8 cellular contexts compared by ENCODE assay signal in genomic region chr7:87344446-87344845, GRCh38. TPM values are rescaled to one million over a fixed set of nuclear protein-coding genes. Genes with fewer than 3 reads are reported as not detected.
DNase-seq lines count a peak whose midpoint lies in the region; ATAC-seq, FAIRE-seq and TF ChIP-seq lines count a peak whose summit lies in the region.

No MANE protein-coding gene starts in this region.

- H3K27me3 ChIP-seq in Peyer's patch, result no peaks in the 10 kb centered on the region
- no peaks in the 10 kb centered on the region for H3K27me3 ChIP-seq in endothelial cell of umbilical vein (ENCODE audit: control insufficient read depth in 2 of 2, insufficient read depth in 2 of 2, low read length in 2 of 2)
- no peaks in the 10 kb centered on the region for H3K27me3 ChIP-seq in prostate gland (replicated peaks; ENCODE audit: insufficient read depth)

- peak; percentile 63 for FAIRE-seq in endothelial cell of umbilical vein (lab: Jason Lieb, UNC)

- WGBS in prostate gland, result 3% methylated on average over 2 of the region's 2 CpGs

- H2AFZ ChIP-seq in endothelial cell of umbilical vein (ENCODE audit: low read depth, low read length), result peak overlapping the region; percentile 95

- POLR2A ChIA-PET in endothelial cell of umbilical vein (lab: Charles Lee), result no interaction called here

- H3K27ac ChIP-seq in Peyer's patch, result peak overlapping the region; percentile 83 to 96 (median 90)
- peak overlapping the region; percentile 4 for H3K27ac ChIP-seq in endothelial cell of umbilical vein (ENCODE audit: insufficient read depth, low read depth, low read length)
- peak overlapping the region; percentile 86 to 88 for H3K27ac ChIP-seq in prostate gland

- peak overlapping the region; percentile 47 for H3K9ac ChIP-seq in endothelial cell of umbilical vein (replicated peaks; ENCODE audit: extremely low read depth, insufficient read depth, low read length)

- H3K79me2 ChIP-seq in endothelial cell of umbilical vein (ENCODE audit: control insufficient read depth, insufficient read depth, low read length), result no peaks in the 10 kb centered on the region

- DNase-seq in ELR (ENCODE audit: low read depth) (peak; percentile 17), Peyer's patch (no peak), endothelial cell of umbilical vein (ENCODE audit: low read depth, low spot score) (peak; percentile 51), prostate gland (ENCODE audit: low spot score) (peak; percentile 24), SIG-M5 (lab: John Stamatoyannopoulos, UW) (no peak), posterior vena cava (ENCODE audit: low spot score) (no peak)
- DNase-seq in effector CD4-positive, alpha-beta T cell, result no peak

- no peaks in the 10 kb centered on the region for H3K9me1 ChIP-seq in endothelial cell of umbilical vein (replicated peaks; ENCODE audit: control insufficient read depth, extremely low read depth, insufficient read depth, low read length)

- intact Hi-C loops in endothelial cell of umbilical vein (cut with micrococcal nuclease), result loop anchor here (10.0 kb wide), 2 partner anchors 190 to 540 kb away; partner anchors contain the start of gene DMTF1
- intact Hi-C loops in prostate gland (cut with DNase I), result loop anchor here (10.0 kb wide), 1 partner anchor 530 kb away; the partner anchor contains the start of genes DBF4 and SLC25A40
- intact Hi-C loops in posterior vena cava (cut with DNase I), result no loop called here

- peak overlapping the region in 3 of 4 donors; percentile 74 to 89 (median 82) for H3K4me3 ChIP-seq in Peyer's patch
- peak overlapping the region; percentile 49 to 75 (median 67) for H3K4me3 ChIP-seq in endothelial cell of umbilical vein (replicated peaks in 1 of 3; ENCODE audit: insufficient read depth in 1 of 3, low read depth in 1 of 3, low read length in 3 of 3)
- H3K4me3 ChIP-seq in prostate gland, result peak overlapping the region; percentile 46 to 64

- peaks cover 0 to 19% (median 0%) of the 10 kb centered on the region in 3 donors for H3K36me3 ChIP-seq in Peyer's patch
- no peaks in the 10 kb centered on the region for H3K36me3 ChIP-seq in endothelial cell of umbilical vein (ENCODE audit: control insufficient read depth in 2 of 2, extremely low read depth in 1 of 2, insufficient read depth in 2 of 2, low read length in 2 of 2)
- H3K36me3 ChIP-seq in prostate gland, result no peaks in the 10 kb centered on the region

- peaks cover 0 to 29% (median 3%) of the 10 kb centered on the region in 4 donors for H3K4me1 ChIP-seq in Peyer's patch
- peaks cover 6% of the 10 kb centered on the region for H3K4me1 ChIP-seq in endothelial cell of umbilical vein (ENCODE audit: control insufficient read depth, extremely low read depth, insufficient read depth, low read length)
- H3K4me1 ChIP-seq in prostate gland (replicated peaks), result peaks cover 6% of the 10 kb centered on the region

- no peak for ATAC-seq in GM19395 (IDR thresholded peaks at IDR 0.05; ENCODE audit: unreplicated experiment)

- dilution Hi-C loops in endothelial cell of umbilical vein (cut with MboI; ENCODE audit: extremely low pct_ligation_motif_present, low sequenced_read_pairs), result no loop called here

- CTCF ChIA-PET in endothelial cell of umbilical vein (lab: Charles Lee), result interaction anchor here (0.9 to 1.6 kb wide), 3 partner anchors 25 to 72 kb away, joined by 3 to 15 read pairs (median 4); no protein-coding TSS in a partner anchor

- BruUV-seq in endothelial cell of umbilical vein (replicated peaks; lab: Mats Ljungman, UMichigan), result no TSS peak

- H3K9me3 ChIP-seq in Peyer's patch (no peaks in the 10 kb centered on the region), endothelial cell of umbilical vein (replicated peaks; ENCODE audit: control insufficient read depth, insufficient read depth, low read length) (no peaks in the 10 kb centered on the region), prostate gland (no peaks in the 10 kb centered on the region)

- TF ChIP-seq CTCF in Peyer's patch (IDR thresholded peaks at IDR 0.05) (no peak), endothelial cell of umbilical vein (IDR thresholded peaks at IDR 0.05; ENCODE audit: extremely low read depth in 1 of 2, insufficient read depth in 1 of 2, low read depth in 1 of 2, low read length in 2 of 2) (no peak), prostate gland (IDR thresholded peaks at IDR 0.05) (no peak)

- peak overlapping the region; percentile 89 for H3K4me2 ChIP-seq in endothelial cell of umbilical vein (ENCODE audit: insufficient read depth, low read length)

- no peak for TF ChIP-seq POLR2A in Peyer's patch (IDR thresholded peaks at IDR 0.05)
- no peak for TF ChIP-seq POLR2A in endothelial cell of umbilical vein (IDR thresholded peaks at IDR 0.05; ENCODE audit: low read depth, low read length)
- no peak for TF ChIP-seq POLR2A in prostate gland (IDR thresholded peaks at IDR 0.05)

- no peaks in the 10 kb centered on the region for H4K20me1 ChIP-seq in endothelial cell of umbilical vein (replicated peaks; ENCODE audit: control insufficient read depth, extremely low read depth, insufficient read depth, low read length)

TF ChIP-seq in endothelial cell of umbilical vein, 7 proteins besides CTCF, POLR2A, EP300 and RAD21:
- TF ChIP-seq MAX (IDR thresholded peaks at IDR 0.05; ENCODE audit: insufficient read depth, insufficient read length), result no peak
- TF ChIP-seq MYC (IDR thresholded peaks at IDR 0.05; ENCODE audit: low read depth, low read length), result no peak
- no peak for TF ChIP-seq JUN (IDR thresholded peaks at IDR 0.05; ENCODE audit: borderline replicate concordance, insufficient read depth, insufficient read length, low read depth)
- TF ChIP-seq EZH2 (IDR thresholded peaks at IDR 0.05; ENCODE audit: borderline replicate concordance, low read depth, low read length, severe bottlenecking), result no peak

RNA-seq across cellular contexts. Expression of gene CROT, which starts 1.0 kb away (rescaled TPM):
- total RNA-seq in Peyer's patch (10 to 100 TPM; 31.4 to 74.9 (median 50.6) TPM), endothelial cell of umbilical vein (5.7 and 6.6 TPM in 2 replicates), prostate gland (10 to 100 TPM; 17.0 to 35.0 TPM), posterior vena cava (10 to 100 TPM; 11.8 to 12.4 TPM)
- polyA plus RNA-seq in endothelial cell of umbilical vein, result 2.7 and 3.3 TPM in 2 replicates
- 2.1 and 3.1 TPM in 2 replicates for polyA plus RNA-seq in endothelial cell of umbilical vein (2011; cell fraction: cytosol; rRNA removed)
- 17.5 and 20.3 TPM in 2 replicates for polyA plus RNA-seq in endothelial cell of umbilical vein (2011; cell fraction: nucleus; rRNA removed)
- 5.6 and 8.9 TPM in 2 replicates for polyA plus RNA-seq in endothelial cell of umbilical vein (2012)
- 5.2 and 5.7 TPM in 2 replicates for polyA minus RNA-seq in endothelial cell of umbilical vein
- polyA minus RNA-seq in endothelial cell of umbilical vein (2011; cell fraction: cytosol; rRNA and poly(A)+ RNA removed), result 0.82 TPM
- 14.8 and 20.8 TPM in 2 replicates for polyA minus RNA-seq in endothelial cell of umbilical vein (2011; cell fraction: nucleus; rRNA and poly(A)+ RNA removed)

Comparison
In these comparisons a context has a peak if more than half of its experiments do, and no peak if none do; other contexts are left out.
1. DNase-seq: peak in ELR (single experiment), endothelial cell of umbilical vein (single experiment) and prostate gland (single experiment); none in Peyer's patch (0 of 3), SIG-M5 (single experiment), effector CD4-positive, alpha-beta T cell (single experiment) and posterior vena cava (single experiment).
2. H3K27ac ChIP-seq: peak in every context shown above with its lines; median percentile 90 in Peyer's patch; 87 in prostate gland; 4 in endothelial cell of umbilical vein.
3. intact Hi-C loops: an anchor here in endothelial cell of umbilical vein (10.0 kb wide) and prostate gland (10.0 kb wide); none called in posterior vena cava.
4. Peak in every context shown above with its lines, with median percentiles within 50 percentile points of each other: H3K4me3 ChIP-seq.